14 cellular contexts compared by ENCODE assay signal in genomic region chr19:15563325-15563794, GRCh38. TPM values are rescaled to one million over a fixed set of nuclear protein-coding genes. Genes with fewer than 3 reads are reported as not detected.
A peak's percentile ranks its signal among the peaks of the same experiment; 100 is the strongest.
DNase-seq lines count a peak whose midpoint lies in the region; ATAC-seq and TF ChIP-seq lines count a peak whose summit lies in the region.
"Had no signal": no experiment of that assay in that cellular context is flagged by ENCODE, and none has a peak within 500 bp of the region (broad histone marks: within the 10 kb centered on the region; RNA-seq: fewer than 3 reads in every experiment).

No MANE protein-coding gene starts in this region.

- no peaks in the 10 kb centered on the region for H3K4me1 ChIP-seq in right atrium auricular region
- H3K4me1 ChIP-seq in NT2/D1 (ENCODE audit: insufficient read depth, insufficient read length): peaks cover 13% of the 10 kb centered on the region
- peaks cover 0 to 7% (median 0%) of the 10 kb centered on the region in 9 donors for H3K4me1 ChIP-seq in heart right ventricle

- no peak overlapping the region for H3K27ac Mint-ChIP-seq in activated T-helper 17 cell treated with anti-CD3 and anti-CD28 coated beads, Interleukin-2, amount 50 U/mL, for 72 hours
- H3K27ac Mint-ChIP-seq: activated naive CD8-positive, alpha-beta T cell treated with anti-CD3 and anti-CD28 coated beads, Interleukin-2, amount 50 U/mL, for 24 hours had no signal

- no peaks in the 10 kb centered on the region for H3K36me3 ChIP-seq in right atrium auricular region
- H3K36me3 ChIP-seq in NT2/D1 (ENCODE audit: insufficient read depth, insufficient read length, low read length): no peaks in the 10 kb centered on the region
- H3K36me3 ChIP-seq in heart right ventricle: no peaks in the 10 kb centered on the region
- H3K36me3 ChIP-seq: WERI-Rb-1 had no signal

- no peak overlapping the region for H3K4me3 ChIP-seq in right atrium auricular region
- H3K4me3 ChIP-seq in NT2/D1 (ENCODE audit: insufficient read length, low read depth): no peak overlapping the region
- no peak overlapping the region for H3K4me3 ChIP-seq in heart right ventricle
- H3K4me3 ChIP-seq: lung, smooth muscle cell had no signal

- H3K4me3 Mint-ChIP-seq in activated T-helper 17 cell treated with anti-CD3 and anti-CD28 coated beads, Interleukin-2, amount 50 U/mL, for 72 hours: no peak overlapping the region
- H3K4me3 Mint-ChIP-seq: activated naive CD8-positive, alpha-beta T cell treated with anti-CD3 and anti-CD28 coated beads, Interleukin-2, amount 50 U/mL, for 24 hours; stimulated activated naive CD8-positive, alpha-beta T cell treated with anti-CD3 and anti-CD28 coated beads, Interleukin-15, amount 100 ng/mL, for 72 hours had no signal

- no peaks in the 10 kb centered on the region for H3K9me3 Mint-ChIP-seq in activated T-helper 17 cell treated with anti-CD3 and anti-CD28 coated beads, Interleukin-2, amount 50 U/mL, for 72 hours
- H3K9me3 Mint-ChIP-seq: activated naive CD8-positive, alpha-beta T cell treated with anti-CD3 and anti-CD28 coated beads, Interleukin-2, amount 50 U/mL, for 24 hours; stimulated activated naive CD8-positive, alpha-beta T cell treated with anti-CD3 and anti-CD28 coated beads, Interleukin-15, amount 100 ng/mL, for 72 hours had no signal

- peak overlapping the region; percentile 59 for H3K9ac ChIP-seq in NT2/D1 (ENCODE audit: insufficient read length, low read depth)

- WGBS in heart right ventricle, 2 donors: 9 to 25% methylated on average over 3 of the region's 3 CpGs

- no peak for TF ChIP-seq CTCF in right atrium auricular region (IDR thresholded peaks at IDR 0.05)
- TF ChIP-seq CTCF in heart right ventricle (IDR thresholded peaks at IDR 0.05): no peak

- H3K4me1 Mint-ChIP-seq in activated T-helper 17 cell treated with anti-CD3 and anti-CD28 coated beads, Interleukin-2, amount 50 U/mL, for 72 hours: no peaks in the 10 kb centered on the region
- H3K4me1 Mint-ChIP-seq: activated naive CD8-positive, alpha-beta T cell treated with anti-CD3 and anti-CD28 coated beads, Interleukin-2, amount 50 U/mL, for 24 hours; stimulated activated naive CD8-positive, alpha-beta T cell treated with anti-CD3 and anti-CD28 coated beads, Interleukin-15, amount 100 ng/mL, for 72 hours had no signal

- DNase-seq in Right ventricle myocardium superior: peak; percentile 59
- no peak for DNase-seq in right atrium auricular region (ENCODE audit: low spot score)
- DNase-seq in NT2/D1 (ENCODE audit: low read depth, low spot score): no peak
- DNase-seq in heart right ventricle: peak in 1 of 2 donors; percentile 47
- DNase-seq in stimulated activated CD4-positive, alpha-beta T cell treated with anti-CD3 and anti-CD28 coated beads, Interleukin-4, amount 100 ng/mL, for 24 hours: no peak
- DNase-seq: activated naive CD8-positive, alpha-beta T cell treated with anti-CD3 and anti-CD28 coated beads, Interleukin-2, amount 50 U/mL, for 24 hours; stimulated activated naive CD8-positive, alpha-beta T cell treated with anti-CD3 and anti-CD28 coated beads, Interleukin-15, amount 100 ng/mL, for 72 hours had no signal

- ATAC-seq in Right ventricle myocardium superior (ENCODE audit: poor library complexity): peak; percentile 91
- peak; percentile 38 to 88 (median 73) for ATAC-seq in heart right ventricle
- ATAC-seq in HG02571 (IDR thresholded peaks at IDR 0.05; ENCODE audit: unreplicated experiment): no peak
- ATAC-seq in activated T-helper 17 cell treated with anti-CD3 and anti-CD28 coated beads, Interleukin-2, amount 50 U/mL, for 72 hours (replicated peaks): no peak
- no peak for ATAC-seq in GM18498 (IDR thresholded peaks at IDR 0.05; ENCODE audit: unreplicated experiment)
- ATAC-seq: activated naive CD8-positive, alpha-beta T cell treated with anti-CD3 and anti-CD28 coated beads, Interleukin-2, amount 50 U/mL, for 24 hours; stimulated activated naive CD8-positive, alpha-beta T cell treated with anti-CD3 and anti-CD28 coated beads, Interleukin-15, amount 100 ng/mL, for 72 hours had no signal

- H3K27me3 ChIP-seq in right atrium auricular region (no peaks in the 10 kb centered on the region), NT2/D1 (ENCODE audit: insufficient read depth, insufficient read length) (peaks cover 2% of the 10 kb centered on the region), heart right ventricle (peaks cover 0 to 45% (median 20%) of the 10 kb centered on the region in 7 donors)

- intact Hi-C loops in Right ventricle myocardium superior (cut with DNase I) (no loop called here), heart right ventricle (cut with DNase I) (no loop called here)

- no peaks in the 10 kb centered on the region for H3K9me3 ChIP-seq in right atrium auricular region
- no peaks in the 10 kb centered on the region for H3K9me3 ChIP-seq in NT2/D1 (ENCODE audit: insufficient read depth, low read length)
- no peaks in the 10 kb centered on the region for H3K9me3 ChIP-seq in heart right ventricle

- H3K27me3 Mint-ChIP-seq in activated T-helper 17 cell treated with anti-CD3 and anti-CD28 coated beads, Interleukin-2, amount 50 U/mL, for 72 hours: peaks cover 13% of the 10 kb centered on the region

- no peaks in the 10 kb centered on the region for H3K36me3 Mint-ChIP-seq in activated T-helper 17 cell treated with anti-CD3 and anti-CD28 coated beads, Interleukin-2, amount 50 U/mL, for 72 hours (ENCODE audit: low read depth)

- H3K27ac ChIP-seq in right atrium auricular region: no peak overlapping the region
- H3K27ac ChIP-seq in heart right ventricle: no peak overlapping the region
- H3K27ac ChIP-seq: WERI-Rb-1 had no signal

RNA-seq across cellular contexts. Expression of gene CYP4F8, which starts 51.7 kb away (rescaled TPM):
- total RNA-seq in Right ventricle myocardium superior: not detected
- not detected for total RNA-seq in right atrium auricular region
- total RNA-seq in heart right ventricle: not detected
- not detected for polyA plus RNA-seq in heart right ventricle
- not detected for total RNA-seq in activated T-helper 17 cell treated with anti-CD3 and anti-CD28 coated beads, Interleukin-2, amount 50 U/mL, for 72 hours
- total RNA-seq: epithelial cell of proximal tubule, lung, smooth muscle cell had no signal
- polyA plus RNA-seq: lung, smooth muscle cell had no signal

RNA-seq across cellular contexts. Expression of gene CYP4F22, which starts 55.0 kb away (rescaled TPM):
- total RNA-seq in Right ventricle myocardium superior: not detected
- not detected for total RNA-seq in right atrium auricular region
- total RNA-seq in heart right ventricle: not detected
- polyA plus RNA-seq in heart right ventricle: not detected
- total RNA-seq in activated T-helper 17 cell treated with anti-CD3 and anti-CD28 coated beads, Interleukin-2, amount 50 U/mL, for 72 hours: under 1 TPM; 0.58 to 0.73 TPM
- total RNA-seq: epithelial cell of proximal tubule, smooth muscle cell had no signal
- polyA plus RNA-seq: smooth muscle cell had no signal

Comparison
In these comparisons a context has a peak if more than half of its experiments do, and no peak if none do; other contexts are left out.
1. ATAC-seq: peak in Right ventricle myocardium superior (single experiment) and heart right ventricle (8 of 8); none in HG02571 (single experiment), activated T-helper 17 cell treated with anti-CD3 and anti-CD28 coated beads, Interleukin-2, amount 50 U/mL, for 72 hours (single experiment) and GM18498 (single experiment).